Comparison of ENCODE assay signal across 14 cellular contexts in genomic region chr16:28985206-28985605, GRCh38. TPM values are rescaled to one million over a fixed set of nuclear protein-coding genes. Genes with fewer than 3 reads are reported as not detected.
DNase-seq lines count a peak whose midpoint lies in the region; ATAC-seq and TF ChIP-seq lines count a peak whose summit lies in the region.
"Had no signal": no experiment of that assay in that cellular context is flagged by ENCODE, and none has a peak within 500 bp of the region (broad histone marks: within the 10 kb centered on the region; RNA-seq: fewer than 3 reads in every experiment).

No MANE protein-coding gene starts in this region.

- H3K27ac Mint-ChIP-seq in T-cell: peak overlapping the region; percentile 94 to 98
- H3K27ac Mint-ChIP-seq in stimulated activated naive CD8-positive, alpha-beta T cell treated with anti-CD3 and anti-CD28 coated beads, Interleukin-15, amount 100 ng/mL, for 72 hours: peak overlapping the region; percentile 94 to 95

- H3K4me1 ChIP-seq in esophagus muscularis mucosa: no peaks in the 10 kb centered on the region
- H3K4me1 ChIP-seq: prostate gland had no signal

- peaks cover 53% of the 10 kb centered on the region for H3K36me3 Mint-ChIP-seq in T-cell

- no peak overlapping the region for H3K27ac ChIP-seq in esophagus muscularis mucosa (replicated peaks in 1 of 4)
- H3K27ac ChIP-seq: 22Rv1, prostate gland had no signal

- H3K4me1 Mint-ChIP-seq in T-cell: peaks cover 51 to 67% (median 59%) of the 10 kb centered on the region in 3 donors
- peaks cover 69% of the 10 kb centered on the region for H3K4me1 Mint-ChIP-seq in stimulated activated naive CD8-positive, alpha-beta T cell treated with anti-CD3 and anti-CD28 coated beads, Interleukin-15, amount 100 ng/mL, for 72 hours

- no peaks in the 10 kb centered on the region for H3K27me3 ChIP-seq in esophagus muscularis mucosa

- TF ChIP-seq CTCF in esophagus muscularis mucosa (IDR thresholded peaks at IDR 0.05): no peak

- POLR2A ChIA-PET in T-cell (lab: Charles Lee): interaction anchor here (0.6 to 0.9 kb wide), 2 partner anchors 12 to 22 kb away, joined by 3 read pairs; no protein-coding TSS in a partner anchor

- H3K9me3 Mint-ChIP-seq in T-cell: peaks cover 0 to 6% (median 5%) of the 10 kb centered on the region in 3 donors
- peaks cover 15 to 22% of the 10 kb centered on the region in 2 donors for H3K9me3 Mint-ChIP-seq in stimulated activated naive CD8-positive, alpha-beta T cell treated with anti-CD3 and anti-CD28 coated beads, Interleukin-15, amount 100 ng/mL, for 72 hours

- no peak for TF ChIP-seq POLR2A in esophagus muscularis mucosa (IDR thresholded peaks at IDR 0.05; ENCODE audit: low read depth)

- DNase-seq in activated CD4-positive, CD25-positive, alpha-beta regulatory T cell treated with anti-CD3 and anti-CD28 coated beads, Interleukin-2, amount 50 U/mL, for 72 hours: no peak
- peak in 5 of 34 experiments; percentile 7 to 43 (median 29) for DNase-seq in T-cell
- no peak for DNase-seq in esophagus muscularis mucosa (ENCODE audit: extremely low spot score)
- peak in 1 of 2 donors; percentile 45 for DNase-seq in stimulated activated naive CD8-positive, alpha-beta T cell treated with anti-CD3 and anti-CD28 coated beads, Interleukin-15, amount 100 ng/mL, for 72 hours
- no peak for DNase-seq in NCI-H82 treated with DMSO at 0.1 percent for 48 hours (lab: John Stamatoyannopoulos, UW; ENCODE audit: unreplicated experiment)
- no peak for DNase-seq in AG20443 (ENCODE audit: low spot score)
- DNase-seq: cortex of kidney, DMS79 treated with DMSO at 0.1 percent for 48 hours, NCI-H2029 treated with DMSO at 0.1 percent for 48 hours had no signal

- H3K9me3 ChIP-seq in esophagus muscularis mucosa: peaks cover 0 to 11% (median 5%) of the 10 kb centered on the region in 4 donors
- H3K9me3 ChIP-seq: prostate gland had no signal

- peak overlapping the region; percentile 95 to 99 (median 99) for H3K4me3 Mint-ChIP-seq in T-cell
- peak overlapping the region; percentile 99 to 100 for H3K4me3 Mint-ChIP-seq in stimulated activated naive CD8-positive, alpha-beta T cell treated with anti-CD3 and anti-CD28 coated beads, Interleukin-15, amount 100 ng/mL, for 72 hours

- no peaks in the 10 kb centered on the region for H3K27me3 Mint-ChIP-seq in T-cell
- H3K27me3 Mint-ChIP-seq in stimulated activated naive CD8-positive, alpha-beta T cell treated with anti-CD3 and anti-CD28 coated beads, Interleukin-15, amount 100 ng/mL, for 72 hours: no peaks in the 10 kb centered on the region

- peaks cover 42 to 100% (median 93%) of the 10 kb centered on the region in 4 donors for H3K36me3 ChIP-seq in esophagus muscularis mucosa

- H3K4me3 ChIP-seq in esophagus muscularis mucosa: peak overlapping the region in 3 of 4 donors; percentile 7 to 37 (median 9)
- H3K4me3 ChIP-seq: prostate gland had no signal

- CTCF ChIA-PET in T-cell (lab: Charles Lee): interaction anchor here in 1 of 2 donors (0.9 to 1.2 kb wide), 2 partner anchors 9 to 35 kb away, joined by 3 read pairs; partner anchors contain the start of gene NFATC2IP

- ATAC-seq in activated CD4-positive, CD25-positive, alpha-beta regulatory T cell treated with anti-CD3 and anti-CD28 coated beads, Interleukin-2, amount 50 U/mL, for 24 hours: peak; percentile 7 to 8
- ATAC-seq in T-cell (replicated peaks in 1 of 4) (peak; percentile 40 to 45 (median 42)), HG03457 (IDR thresholded peaks at IDR 0.05; ENCODE audit: unreplicated experiment) (no peak)
- ATAC-seq in stimulated activated naive CD8-positive, alpha-beta T cell treated with anti-CD3 and anti-CD28 coated beads, Interleukin-15, amount 100 ng/mL, for 72 hours: peak; percentile 51

- TF ChIP-seq EP300 in esophagus muscularis mucosa (IDR thresholded peaks at IDR 0.05): no peak

- WGBS in esophagus muscularis mucosa: no CpG with 5 or more reads among the region's 10 CpGs

- intact Hi-C loops in esophagus muscularis mucosa (cut with DNase I): no loop called here

RNA-seq across cellular contexts. Expression of gene LAT, which starts 0.4 kb away (rescaled TPM):
- total RNA-seq in T-cell: 100 to 1,000 TPM; 237 to 440 (median 378) TPM
- total RNA-seq in esophagus muscularis mucosa: 1 to 10 TPM; 3.1 to 6.5 (median 6.2) TPM

RNA-seq across cellular contexts. Expression of gene SPNS1, which starts 10.6 kb away (rescaled TPM):
- total RNA-seq in T-cell (10 to 100 TPM; 28.2 to 53.2 (median 47.7) TPM), esophagus muscularis mucosa (10 to 100 TPM; 12.9 to 36.0 (median 21.8) TPM)

RNA-seq across cellular contexts. Expression of gene NFATC2IP, which starts 34.5 kb away (rescaled TPM):
- total RNA-seq in T-cell (100 to 1,000 TPM in 3 of 5 donors, 10 to 100 TPM in 2; 78.5 to 111 (median 100) TPM), esophagus muscularis mucosa (10 to 100 TPM; 15.6 to 30.3 (median 20.3) TPM)

RNA-seq across cellular contexts. Expression of gene CD19, which starts 53.4 kb away (rescaled TPM):
- total RNA-seq in T-cell (10 to 100 TPM in 1 of 5 donors, 1 to 10 TPM in 3, under 1 TPM in 1; 0.82 to 11.9 (median 3.5) TPM), esophagus muscularis mucosa (under 1 TPM in 1 of 4 donors, not detected in 3; 0.66 TPM)
- total RNA-seq: left ventricle myocardium superior had no signal

Comparison
In these comparisons a context has a peak if more than half of its experiments do, and no peak if none do; other contexts are left out.
1. RNA of gene LAT, which starts 0.4 kb away (total RNA-seq): 237 to 440 TPM in T-cell; 3.1 to 6.5 TPM in esophagus muscularis mucosa; every median in the first group is over 10 times any median in the second.